2 cellular contexts compared by ENCODE assay signal in the genomic region with DNA sequence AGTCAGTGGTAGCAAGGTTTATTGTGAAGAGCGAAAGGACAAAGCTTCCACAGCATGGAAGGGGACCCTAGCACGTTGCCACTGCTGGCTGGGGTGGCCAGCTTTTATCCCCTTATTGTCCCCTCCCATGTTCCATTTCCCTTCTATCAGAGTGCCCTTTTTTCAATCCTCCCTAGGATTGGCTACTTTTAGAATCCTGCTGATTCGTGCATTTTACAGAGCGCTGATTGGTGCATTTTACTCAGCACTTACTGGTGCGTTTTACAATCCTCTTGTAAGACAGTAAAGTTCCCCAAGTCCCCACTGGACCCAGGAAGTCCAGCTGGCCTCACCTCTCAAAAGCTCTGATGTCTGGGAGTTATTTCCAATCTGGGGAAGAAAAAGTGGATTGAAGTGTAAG.
TF ChIP-seq lines count a peak whose summit lies in the region.

No MANE protein-coding gene starts in this region.

TF ChIP-seq in A549, 52 proteins besides CTCF, POLR2A, EP300 and RAD21:
- TF ChIP-seq ZC3H11A (IDR thresholded peaks at IDR 0.05) (no peak), MAFK (IDR thresholded peaks at IDR 0.05; ENCODE audit: partially characterized antibody) (peak; percentile 65)

TF ChIP-seq in H1, 55 proteins besides CTCF, POLR2A, EP300 and RAD21:
- TF ChIP-seq TBP (IDR thresholded peaks at IDR 0.05; ENCODE audit: low read depth, low read length) (no peak), JUND (IDR thresholded peaks at IDR 0.05; ENCODE audit: low read length) (no peak), SIX5 (IDR thresholded peaks at IDR 0.05; ENCODE audit: low read depth, low read length) (no peak), CREB1 (IDR thresholded peaks at IDR 0.05) (no peak), GABPA (IDR thresholded peaks at IDR 0.05; ENCODE audit: borderline replicate concordance, insufficient read depth, low read length) (no peak), EZH2 (IDR thresholded peaks at IDR 0.05; ENCODE audit: low read depth, low read length, severe bottlenecking) (no peak), BACH1 (IDR thresholded peaks at IDR 0.05; ENCODE audit: low read length) (no peak)
- TF ChIP-seq, protein P1, sequence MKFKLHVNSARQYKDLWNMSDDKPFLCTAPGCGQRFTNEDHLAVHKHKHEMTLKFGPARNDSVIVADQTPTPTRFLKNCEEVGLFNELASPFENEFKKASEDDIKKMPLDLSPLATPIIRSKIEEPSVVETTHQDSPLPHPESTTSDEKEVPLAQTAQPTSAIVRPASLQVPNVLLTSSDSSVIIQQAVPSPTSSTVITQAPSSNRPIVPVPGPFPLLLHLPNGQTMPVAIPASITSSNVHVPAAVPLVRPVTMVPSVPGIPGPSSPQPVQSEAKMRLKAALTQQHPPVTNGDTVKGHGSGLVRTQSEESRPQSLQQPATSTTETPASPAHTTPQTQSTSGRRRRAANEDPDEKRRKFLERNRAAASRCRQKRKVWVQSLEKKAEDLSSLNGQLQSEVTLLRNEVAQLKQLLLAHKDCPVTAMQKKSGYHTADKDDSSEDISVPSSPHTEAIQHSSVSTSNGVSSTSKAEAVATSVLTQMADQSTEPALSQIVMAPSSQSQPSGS (IDR thresholded peaks at IDR 0.05; ENCODE audit: low read length) = no peak
TF ChIP-seq in H1: peak in this region for 0.
